In genomic region chr15:99450896-99451358, GRCh38 we compare ENCODE assay signal across 8 cellular contexts.
DNase-seq lines count a peak whose midpoint lies in the region; ATAC-seq and TF ChIP-seq lines count a peak whose summit lies in the region.

No MANE protein-coding gene starts in this region.

- TF ChIP-seq RAD21 in IMR-90 (IDR thresholded peaks at IDR 0.05; ENCODE audit: low read length): no peak

- H3K14ac ChIP-seq in IMR-90 (replicated peaks; ENCODE audit: low read depth, low read length): no peak overlapping the region

- H2BK5ac ChIP-seq in IMR-90 (ENCODE audit: low read depth, low read length, poor library complexity, severe bottlenecking): no peak overlapping the region

- BruUV-seq in IMR-90 (replicated peaks; lab: Mats Ljungman, UMichigan): no TSS peak

- peak overlapping the region; percentile 8 for H2AFZ ChIP-seq in IMR-90 (replicated peaks; ENCODE audit: low read length, poor library complexity)

- CTCF ChIA-PET in IMR-90 (lab: Yijun Ruan, JAX): no interaction called here
- CTCF ChIA-PET in activated CD8-positive, alpha-beta memory T cell treated with anti-CD3 and anti-CD28 coated beads, Interleukin-2, amount 10 ng/mL, durations not matched to agents 7 days and 5 days (lab: Charles Lee): no interaction called here

- WGBS in IMR-90 (ENCODE audit: extremely low coverage in 2 of 2, insufficient read length in 1 of 2), 2 experiments: 84% methylated on average over 9 of the region's 14 CpGs; no CpG with 5 or more reads in 1 of the 2 experiments
- 43% methylated on average over 14 of the region's 14 CpGs for WGBS in esophagus muscularis mucosa
- 17 to 30% methylated on average over 14 of the region's 14 CpGs for WGBS in sigmoid colon, 2 donors

- H3K9me3 ChIP-seq in BLaER1 treated with 17β-estradiol and CSF1 and Interleukin-3, amounts not matched to agents 10 nM and 100 nM (replicated peaks in 1 of 11): no peaks in the 10 kb centered on the region
- H3K9me3 ChIP-seq in IMR-90 (ENCODE audit: control insufficient read depth, insufficient read depth, low read length): no peaks in the 10 kb centered on the region
- no peaks in the 10 kb centered on the region for H3K9me3 ChIP-seq in esophagus muscularis mucosa
- no peaks in the 10 kb centered on the region for H3K9me3 ChIP-seq in sigmoid colon

- no peak overlapping the region for H3K23ac ChIP-seq in IMR-90 (ENCODE audit: low read depth, low read length)

- peak overlapping the region; percentile 25 for H3K4me3 Mint-ChIP-seq in activated CD8-positive, alpha-beta memory T cell treated with anti-CD3 and anti-CD28 coated beads, Interleukin-2, amount 10 ng/mL, durations not matched to agents 7 days and 5 days

- H3K4me1 ChIP-seq in BLaER1 treated with 17β-estradiol and CSF1 and Interleukin-3, amounts not matched to agents 10 nM and 100 nM: peaks cover 94 to 100% (median 100%) of the 10 kb centered on the region in 10 experiments
- H3K4me1 ChIP-seq in IMR-90 (ENCODE audit: control insufficient read depth, insufficient read depth, low read length): peaks cover 33% of the 10 kb centered on the region
- peaks cover 68 to 74% (median 72%) of the 10 kb centered on the region in 4 donors for H3K4me1 ChIP-seq in esophagus muscularis mucosa
- peaks cover 0 to 39% (median 38%) of the 10 kb centered on the region in 4 donors for H3K4me1 ChIP-seq in sigmoid colon

- peak overlapping the region; percentile 47 for H2AK5ac ChIP-seq in IMR-90 (ENCODE audit: low read depth, low read length)

- no peak overlapping the region; the same call in 1 of the 2 replicates for H4K91ac ChIP-seq in IMR-90 (ENCODE audit: insufficient read depth, low read depth, low read length)

- peak overlapping the region; percentile 97; the same call in 1 of the 2 replicates for H3K4ac ChIP-seq in IMR-90 (ENCODE audit: low read depth, low read length)

- H3K9me1 ChIP-seq in IMR-90 (ENCODE audit: insufficient read depth, low read length): peaks cover 33% of the 10 kb centered on the region

- H3K27ac Mint-ChIP-seq in activated CD8-positive, alpha-beta memory T cell treated with anti-CD3 and anti-CD28 coated beads, Interleukin-2, amount 10 ng/mL, durations not matched to agents 7 days and 5 days: peak overlapping the region; percentile 34

- no peak overlapping the region for H2BK20ac ChIP-seq in IMR-90 (ENCODE audit: low read depth, low read length)

- no peak for TF ChIP-seq POLR2A in IMR-90 (IDR thresholded peaks at IDR 0.05; ENCODE audit: low read depth, low read length)
- TF ChIP-seq POLR2A in esophagus muscularis mucosa (IDR thresholded peaks at IDR 0.05; ENCODE audit: low read depth): no peak
- no peak for TF ChIP-seq POLR2A in sigmoid colon (IDR thresholded peaks at IDR 0.05)

- H3K36me3 ChIP-seq in BLaER1 treated with 17β-estradiol and CSF1 and Interleukin-3, amounts not matched to agents 10 nM and 100 nM: no peaks in the 10 kb centered on the region
- H3K36me3 ChIP-seq in IMR-90 (ENCODE audit: control insufficient read depth, insufficient read depth, low read length): no peaks in the 10 kb centered on the region
- no peaks in the 10 kb centered on the region for H3K36me3 ChIP-seq in esophagus muscularis mucosa
- no peaks in the 10 kb centered on the region for H3K36me3 ChIP-seq in sigmoid colon

- dilution Hi-C loops in IMR-90 (cut with HindIII; ENCODE audit: low sequenced_read_pairs, unreplicated experiment): no loop called here

- H3K4me3 ChIP-seq in BLaER1 treated with 17β-estradiol and CSF1 and Interleukin-3, amounts not matched to agents 10 nM and 100 nM: peak overlapping the region in 1 of 10 experiments; percentile 34; a peak in 1 of 20 replicates
- no peak overlapping the region for H3K4me3 ChIP-seq in IMR-90 (ENCODE audit: insufficient read depth, low read depth, low read length)
- H3K4me3 ChIP-seq in esophagus muscularis mucosa: peak overlapping the region in 1 of 4 donors; percentile 9
- no peak overlapping the region for H3K4me3 ChIP-seq in sigmoid colon

- H2BK15ac ChIP-seq in IMR-90 (ENCODE audit: low read depth, low read length): no peak overlapping the region

- no peak overlapping the region for H3K18ac ChIP-seq in IMR-90 (ENCODE audit: low read depth, low read length)

- H2AK9ac ChIP-seq in IMR-90 (replicated peaks; ENCODE audit: low read depth, low read length, poor library complexity): no peak overlapping the region

- H3K9me3 Mint-ChIP-seq in activated CD8-positive, alpha-beta memory T cell treated with anti-CD3 and anti-CD28 coated beads, Interleukin-2, amount 10 ng/mL, durations not matched to agents 7 days and 5 days (ENCODE audit: low read depth): no peaks in the 10 kb centered on the region

- peak overlapping the region in 10 of 11 experiments; percentile 33 to 82 (median 79); a peak in 15 of 22 replicates for H3K9ac ChIP-seq in BLaER1 treated with 17β-estradiol and CSF1 and Interleukin-3, amounts not matched to agents 10 nM and 100 nM
- no peak overlapping the region for H3K9ac ChIP-seq in IMR-90 (ENCODE audit: low read depth, low read length)

- H3K27ac ChIP-seq in BLaER1 treated with 17β-estradiol and CSF1 and Interleukin-3, amounts not matched to agents 10 nM and 100 nM: peak overlapping the region in 10 of 11 experiments; percentile 87 to 98 (median 95); a peak in 19 of 22 replicates
- H3K27ac ChIP-seq in IMR-90 (ENCODE audit: insufficient read depth, low read length): no peak overlapping the region
- peak overlapping the region; percentile 44 to 86 (median 80) for H3K27ac ChIP-seq in esophagus muscularis mucosa (replicated peaks in 1 of 4)
- peak overlapping the region in 3 of 4 donors; percentile 45 to 80 (median 77) for H3K27ac ChIP-seq in sigmoid colon

- ATAC-seq in IMR-90 (ENCODE audit: low read depth): no peak
- peak; percentile 66 for ATAC-seq in activated CD8-positive, alpha-beta memory T cell treated with anti-CD3 and anti-CD28 coated beads, Interleukin-2, amount 10 ng/mL, durations not matched to agents 7 days and 5 days
- ATAC-seq in GM21367 (IDR thresholded peaks at IDR 0.05; ENCODE audit: unreplicated experiment): no peak

- intact Hi-C loops in IMR-90 (cut with micrococcal nuclease) (no loop called here), esophagus muscularis mucosa (cut with DNase I) (no loop called here), sigmoid colon (cut with DNase I) (no loop called here)

- no peak for TF ChIP-seq CTCF in IMR-90 (conservative IDR thresholded peaks at IDR 0.05; ENCODE audit: low read depth, low read length)
- no peak for TF ChIP-seq CTCF in esophagus muscularis mucosa (IDR thresholded peaks at IDR 0.05)
- TF ChIP-seq CTCF in sigmoid colon (IDR thresholded peaks at IDR 0.05): no peak

- POLR2A ChIA-PET in IMR-90 (lab: Charles Lee; ENCODE audit: unreplicated experiment): no interaction called here

- H3K36me3 Mint-ChIP-seq in activated CD8-positive, alpha-beta memory T cell treated with anti-CD3 and anti-CD28 coated beads, Interleukin-2, amount 10 ng/mL, durations not matched to agents 7 days and 5 days: no peaks in the 10 kb centered on the region

- peaks cover 34% of the 10 kb centered on the region for H3K4me1 Mint-ChIP-seq in activated CD8-positive, alpha-beta memory T cell treated with anti-CD3 and anti-CD28 coated beads, Interleukin-2, amount 10 ng/mL, durations not matched to agents 7 days and 5 days

- no peaks in the 10 kb centered on the region for H3K79me1 ChIP-seq in IMR-90 (ENCODE audit: low read depth in 1 of 2, low read length in 2 of 2)

- DNase-seq in IMR-90 (no peak), esophagus muscularis mucosa (ENCODE audit: extremely low spot score) (no peak), sigmoid colon (peak; percentile 83), NCI-H226 (no peak), H4 (ENCODE audit: low spot score) (no peak)
- peak; percentile 77 for DNase-seq in activated CD8-positive, alpha-beta memory T cell treated with anti-CD3 and anti-CD28 coated beads, Interleukin-2, amount 10 ng/mL, durations not matched to agents 7 days and 5 days

- H3K27me3 ChIP-seq in BLaER1 treated with 17β-estradiol and CSF1 and Interleukin-3, amounts not matched to agents 10 nM and 100 nM: peaks cover 0 to 10% (median 0%) of the 10 kb centered on the region in 11 experiments; a peak in 4 of 22 replicates
- H3K27me3 ChIP-seq in IMR-90 (ENCODE audit: control insufficient read depth, insufficient read depth, low read length) (no peaks in the 10 kb centered on the region), esophagus muscularis mucosa (no peaks in the 10 kb centered on the region), sigmoid colon (no peaks in the 10 kb centered on the region)

- in situ Hi-C loops in IMR-90 (cut with MboI; ENCODE audit: low sequenced_read_pairs): no loop called here

- H3K4me2 ChIP-seq in BLaER1 treated with 17β-estradiol and CSF1 and Interleukin-3, amounts not matched to agents 10 nM and 100 nM: peak overlapping the region; percentile 90 to 98 (median 95)
- H3K4me2 ChIP-seq in IMR-90 (ENCODE audit: low read depth, low read length): no peak overlapping the region

- no peak overlapping the region for H4K8ac ChIP-seq in IMR-90 (ENCODE audit: low read depth in 2 of 2, low read length in 2 of 2)

- no peak for TF ChIP-seq EP300 in esophagus muscularis mucosa (IDR thresholded peaks at IDR 0.05)
- no peak for TF ChIP-seq EP300 in sigmoid colon (IDR thresholded peaks at IDR 0.05)

- no peak overlapping the region for H4K5ac ChIP-seq in IMR-90 (ENCODE audit: low read depth, low read length)

- peak overlapping the region; percentile 99; the same call in 1 of the 2 replicates for H2BK120ac ChIP-seq in IMR-90 (ENCODE audit: low read depth, low read length)

- H3K27me3 Mint-ChIP-seq in activated CD8-positive, alpha-beta memory T cell treated with anti-CD3 and anti-CD28 coated beads, Interleukin-2, amount 10 ng/mL, durations not matched to agents 7 days and 5 days: peaks cover 22% of the 10 kb centered on the region

- no peaks in the 10 kb centered on the region for H4K20me1 ChIP-seq in BLaER1 treated with 17β-estradiol and CSF1 and Interleukin-3, amounts not matched to agents 10 nM and 100 nM
- H4K20me1 ChIP-seq in IMR-90 (ENCODE audit: insufficient read depth, low read length): no peaks in the 10 kb centered on the region

- H3K56ac ChIP-seq in IMR-90 (ENCODE audit: extremely low read depth, insufficient read depth, low read length): no peak overlapping the region

TF ChIP-seq in IMR-90, 13 proteins besides CTCF, POLR2A, EP300 and RAD21 (continues in another document):
- TF ChIP-seq SMC3 (IDR thresholded peaks at IDR 0.05; ENCODE audit: low read depth, low read length) (no peak), NFE2L2 (IDR thresholded peaks at IDR 0.05; ENCODE audit: low read depth, low read length) (no peak), MAZ (IDR thresholded peaks at IDR 0.05; ENCODE audit: borderline replicate concordance, low read depth, low read length) (no peak), MXI1 (IDR thresholded peaks at IDR 0.05; ENCODE audit: borderline replicate concordance, low read depth, low read length) (no peak), RFX5 (IDR thresholded peaks at IDR 0.05; ENCODE audit: low read depth, low read length) (no peak)

Comparison
In these comparisons a context has a peak if more than half of its experiments do, and no peak if none do; other contexts are left out.
1. DNase-seq: peak in activated CD8-positive, alpha-beta memory T cell treated with anti-CD3 and anti-CD28 coated beads, Interleukin-2, amount 10 ng/mL, durations not matched to agents 7 days and 5 days (single experiment) and sigmoid colon (single experiment); none in IMR-90 (single experiment), esophagus muscularis mucosa (single experiment), NCI-H226 (single experiment) and H4 (single experiment).